8 cellular contexts compared by ENCODE assay signal in genomic region chr21:45478115-45478801, GRCh38.
A peak's percentile ranks its signal among the peaks of the same experiment; 100 is the strongest.
DNase-seq lines count a peak whose midpoint lies in the region; ATAC-seq and TF ChIP-seq lines count a peak whose summit lies in the region.

No MANE protein-coding gene starts in this region.

- peak overlapping the region; percentile 86 for H3K4me3 Mint-ChIP-seq in T-helper 1 cell treated with Interleukin-12 subunit alpha and Interleukin-12 subunit beta and Interleukin-4 antibody, amounts not matched to agents 30 μg/mL and 1 μg/mL, for 36 hours

- peak overlapping the region; percentile 95 for H3K27ac Mint-ChIP-seq in T-helper 1 cell treated with Interleukin-12 subunit alpha and Interleukin-12 subunit beta and Interleukin-4 antibody, amounts not matched to agents 30 μg/mL and 1 μg/mL, for 36 hours

- H3K4me1 Mint-ChIP-seq in T-helper 1 cell treated with Interleukin-12 subunit alpha and Interleukin-12 subunit beta and Interleukin-4 antibody, amounts not matched to agents 30 μg/mL and 1 μg/mL, for 36 hours (ENCODE audit: low read depth), result peaks cover 23% of the 10 kb centered on the region

- peaks cover 4% of the 10 kb centered on the region for H3K9me3 Mint-ChIP-seq in T-helper 1 cell treated with Interleukin-12 subunit alpha and Interleukin-12 subunit beta and Interleukin-4 antibody, amounts not matched to agents 30 μg/mL and 1 μg/mL, for 36 hours

- H3K36me3 ChIP-seq in right atrium auricular region, result peaks cover 52% of the 10 kb centered on the region

- ATAC-seq in GM18520 (IDR thresholded peaks at IDR 0.05; ENCODE audit: unreplicated experiment) (no peak), GM19023 (IDR thresholded peaks at IDR 0.05; ENCODE audit: unreplicated experiment) (no peak)

- H3K27me3 Mint-ChIP-seq in T-helper 1 cell treated with Interleukin-12 subunit alpha and Interleukin-12 subunit beta and Interleukin-4 antibody, amounts not matched to agents 30 μg/mL and 1 μg/mL, for 36 hours (ENCODE audit: low read depth), result no peaks in the 10 kb centered on the region

- DNase-seq in COR-L47 (lab: John Stamatoyannopoulos, UW), result peak; percentile 55
- peak; percentile 63 for DNase-seq in LoVo (ENCODE audit: low spot score)
- DNase-seq in amygdala (lab: John Stamatoyannopoulos, UW), result peak in 39 of 56 donors; percentile 11 to 79 (median 47)
- DNase-seq in right atrium auricular region (ENCODE audit: low spot score), result peak; percentile 78
- no peak for DNase-seq in retinal pigment epithelial cell (ENCODE audit: low read depth)

- H3K27me3 ChIP-seq in right atrium auricular region, result no peaks in the 10 kb centered on the region

- peaks cover 0 to 11% of the 10 kb centered on the region in 2 donors for H3K4me1 ChIP-seq in right atrium auricular region

- peak overlapping the region; percentile 27 to 29 for H3K27ac ChIP-seq in right atrium auricular region

- TF ChIP-seq CTCF in right atrium auricular region (IDR thresholded peaks at IDR 0.05) (peak; percentile 65 to 87), retinal pigment epithelial cell (conservative IDR thresholded peaks at IDR 0.05; ENCODE audit: low read depth, low read length) (peak; percentile 80)

- H3K9me3 ChIP-seq in right atrium auricular region, result no peaks in the 10 kb centered on the region

- no peaks in the 10 kb centered on the region for H3K36me3 Mint-ChIP-seq in T-helper 1 cell treated with Interleukin-12 subunit alpha and Interleukin-12 subunit beta and Interleukin-4 antibody, amounts not matched to agents 30 μg/mL and 1 μg/mL, for 36 hours (ENCODE audit: low read depth)

- H3K4me3 ChIP-seq in right atrium auricular region (peak overlapping the region in 1 of 2 donors; percentile 10), retinal pigment epithelial cell (ENCODE audit: low read length) (no peak overlapping the region)
